In genomic region chr17:74677558-74678466, GRCh38 we compare ENCODE assay signal across 9 cellular contexts. TPM values are rescaled to one million over a fixed set of nuclear protein-coding genes. Genes with fewer than 3 reads are reported as not detected.
DNase-seq lines count a peak whose midpoint lies in the region; ATAC-seq and TF ChIP-seq lines count a peak whose summit lies in the region.
"Had no signal": no experiment of that assay in that cellular context is flagged by ENCODE, and none has a peak within 500 bp of the region (broad histone marks: within the 10 kb centered on the region; RNA-seq: fewer than 3 reads in every experiment).

No MANE protein-coding gene starts in this region.

- no peaks in the 10 kb centered on the region for H3K27me3 ChIP-seq in osteoblast (ENCODE audit: insufficient read depth, low read length)
- H3K27me3 ChIP-seq: right lobe of liver had no signal

- no peak overlapping the region for H2AFZ ChIP-seq in osteoblast (ENCODE audit: low read length)

- no peak overlapping the region for H3K4me3 ChIP-seq in coronary artery
- H3K4me3 ChIP-seq in osteoblast (ENCODE audit: insufficient read depth, low read length): no peak overlapping the region
- H3K4me3 ChIP-seq: right lobe of liver had no signal

- H3K27ac ChIP-seq in coronary artery (peak overlapping the region in 1 of 2 donors; percentile 22), osteoblast (ENCODE audit: low read depth, low read length) (no peak overlapping the region)
- H3K27ac ChIP-seq: epithelial cell of prostate, right lobe of liver had no signal

- ATAC-seq in HG03432 (IDR thresholded peaks at IDR 0.05; ENCODE audit: unreplicated experiment): no peak
- ATAC-seq: right lobe of liver had no signal

- no peaks in the 10 kb centered on the region for H3K9me3 ChIP-seq in osteoblast (ENCODE audit: low read depth, low read length)
- H3K9me3 ChIP-seq: right lobe of liver had no signal

- DNase-seq in GDM1 (lab: John Stamatoyannopoulos, UW): peak; percentile 38
- DNase-seq in NCI-H2171 treated with DMSO at 0.1 percent for 48 hours (lab: John Stamatoyannopoulos, UW): peak; percentile 98
- peak; percentile 72 for DNase-seq in coronary artery (ENCODE audit: low spot score)
- DNase-seq in osteoblast (ENCODE audit: insufficient read length, low spot score, missing footprints): peak; percentile 74
- no peak for DNase-seq in activated CD4-positive, alpha-beta T cell treated with anti-CD3 and anti-CD28 coated beads for 4 hours
- DNase-seq in NCI-H1092 (lab: John Stamatoyannopoulos, UW): no peak

- H4K20me1 ChIP-seq in osteoblast (ENCODE audit: insufficient read depth, low read length): no peaks in the 10 kb centered on the region

- no peaks in the 10 kb centered on the region for H3K79me2 ChIP-seq in osteoblast (ENCODE audit: insufficient read depth, low read length)

- no peaks in the 10 kb centered on the region for H3K4me1 ChIP-seq in osteoblast (ENCODE audit: insufficient read depth, low read length)
- H3K4me1 ChIP-seq: right lobe of liver had no signal

- no peaks in the 10 kb centered on the region for H3K36me3 ChIP-seq in osteoblast (ENCODE audit: insufficient read depth, low read length)
- H3K36me3 ChIP-seq: right lobe of liver had no signal

- TF ChIP-seq CTCF in coronary artery (IDR thresholded peaks at IDR 0.05): no peak
- no peak for TF ChIP-seq CTCF in osteoblast (IDR thresholded peaks at IDR 0.05; ENCODE audit: extremely low read depth, low read depth, low read length)

- no peak overlapping the region for H3K4me2 ChIP-seq in osteoblast (ENCODE audit: insufficient read depth, low read length)

RNA-seq across cellular contexts. Expression of gene CD300LF, which starts 34.9 kb away (rescaled TPM):
- total RNA-seq in osteoblast: not detected in 2 replicates

RNA-seq across cellular contexts. Expression of gene CD300E, which starts 54.3 kb away (rescaled TPM):
- under 0.01 TPM in 1 of 2 replicates, not detected in the other for total RNA-seq in osteoblast

RNA-seq across cellular contexts. Expression of gene RAB37, which starts 59.2 kb away (rescaled TPM):
- under 0.01 and 0.36 TPM in 2 replicates for total RNA-seq in osteoblast

Comparison
In these comparisons a context has a peak if more than half of its experiments do, and no peak if none do; other contexts are left out.
1. DNase-seq: peak in GDM1 (single experiment), NCI-H2171 treated with DMSO at 0.1 percent for 48 hours (single experiment), coronary artery (single experiment) and osteoblast (single experiment); none in activated CD4-positive, alpha-beta T cell treated with anti-CD3 and anti-CD28 coated beads for 4 hours (0 of 2) and NCI-H1092 (single experiment).